ENCODE assay signal across 11 cellular contexts in the genomic region with DNA sequence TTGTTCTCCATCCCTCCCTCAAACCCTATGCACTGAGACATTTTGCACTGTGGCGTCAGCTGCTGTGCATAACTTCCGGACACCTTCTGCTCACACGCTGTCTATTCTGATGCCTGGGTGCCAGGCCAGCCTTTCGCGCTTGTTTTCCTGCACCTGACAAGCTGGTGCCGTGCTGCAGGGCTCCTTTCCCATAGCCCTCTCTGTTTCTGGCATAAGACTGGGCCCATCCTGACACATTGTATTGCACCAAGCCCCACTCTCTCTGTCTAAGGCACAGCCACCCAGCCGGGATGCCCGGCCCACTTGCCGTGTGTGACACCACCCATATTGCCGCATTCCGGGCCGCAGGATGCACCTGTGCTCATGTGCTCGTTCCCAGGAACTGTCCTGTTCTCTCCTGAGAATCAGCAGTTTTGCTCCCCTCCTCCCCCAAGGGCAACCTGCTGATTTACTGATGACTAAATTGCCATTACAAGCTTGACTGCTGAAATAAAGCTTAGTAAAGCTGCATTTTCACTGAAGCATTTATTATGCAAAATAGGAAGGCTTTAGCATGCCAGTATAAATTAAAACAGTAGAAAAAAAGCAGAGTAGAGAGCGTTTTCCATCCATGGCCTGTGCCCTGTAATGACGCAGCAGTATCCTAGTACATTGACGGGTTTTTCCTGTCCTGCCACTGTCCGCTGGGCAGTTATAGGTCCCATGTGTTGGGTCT.
DNase-seq lines count a peak whose midpoint lies in the region; ATAC-seq, FAIRE-seq and TF ChIP-seq lines count a peak whose summit lies in the region.
"Had no signal": no experiment of that assay in that cellular context is flagged by ENCODE, and none has a peak within 500 bp of the region (broad histone marks: within the 10 kb centered on the region; RNA-seq: fewer than 3 reads in every experiment).

No MANE protein-coding gene starts in this region.

- peaks cover 54 to 75% (median 56%) of the 10 kb centered on the region in 3 donors for H3K4me1 Mint-ChIP-seq in CD8-positive, alpha-beta memory T cell
- H3K4me1 Mint-ChIP-seq in effector memory CD8-positive, alpha-beta T cell (ENCODE audit: low read depth in 2 of 2) = peaks cover 38 to 56% of the 10 kb centered on the region in 2 donors

- no peaks in the 10 kb centered on the region for H3K9me3 ChIP-seq in CD8-positive, alpha-beta memory T cell (ENCODE audit: low read length)
- H3K9me3 ChIP-seq: left ventricle myocardium inferior had no signal

- no peaks in the 10 kb centered on the region for H3K9me3 Mint-ChIP-seq in CD8-positive, alpha-beta memory T cell
- H3K9me3 Mint-ChIP-seq in effector memory CD8-positive, alpha-beta T cell = no peaks in the 10 kb centered on the region

- H3K36me3 ChIP-seq in CD8-positive, alpha-beta memory T cell (ENCODE audit: insufficient read depth, low read length) = peaks cover 30% of the 10 kb centered on the region
- H3K36me3 ChIP-seq: left ventricle myocardium inferior had no signal

- CTCF ChIA-PET in CD8-positive, alpha-beta memory T cell (lab: Charles Lee) = interaction anchor here (1.0 to 2.9 kb wide), 3 partner anchors 9 to 87 kb away, joined by 3 to 15 read pairs (median 8); a partner anchor contains a TSS

- POLR2A ChIA-PET in CD8-positive, alpha-beta memory T cell (lab: Charles Lee) = no interaction called here

- ATAC-seq in GM19438 (IDR thresholded peaks at IDR 0.05; ENCODE audit: low read depth, unreplicated experiment) (peak; percentile 46), HG03520 (IDR thresholded peaks at IDR 0.05; ENCODE audit: unreplicated experiment) (peak; percentile 48), omental fat pad (ENCODE audit: low FRiP score) (no peak), HG03469 (IDR thresholded peaks at IDR 0.05; ENCODE audit: unreplicated experiment) (no peak)
- peak; percentile 31 for ATAC-seq in effector memory CD8-positive, alpha-beta T cell (replicated peaks)

- no peak overlapping the region for H3K4me3 ChIP-seq in CD8-positive, alpha-beta memory T cell (ENCODE audit: low read length)
- H3K4me3 ChIP-seq: dorsolateral prefrontal cortex, left ventricle myocardium inferior had no signal

- peaks cover 8 to 61% (median 11%) of the 10 kb centered on the region in 3 donors for H3K36me3 Mint-ChIP-seq in CD8-positive, alpha-beta memory T cell
- peaks cover 55% of the 10 kb centered on the region for H3K36me3 Mint-ChIP-seq in effector memory CD8-positive, alpha-beta T cell (ENCODE audit: insufficient read depth)

- peaks cover 41% of the 10 kb centered on the region for H3K4me1 ChIP-seq in CD8-positive, alpha-beta memory T cell (ENCODE audit: insufficient read depth, low read length)

- H3K27ac Mint-ChIP-seq in CD8-positive, alpha-beta memory T cell = peak overlapping the region; percentile 75 to 98 (median 92)
- peak overlapping the region; percentile 92 to 96 for H3K27ac Mint-ChIP-seq in effector memory CD8-positive, alpha-beta T cell

- peak in 1 of 5 donors; percentile 54 for DNase-seq in CD8-positive, alpha-beta memory T cell
- no peak for DNase-seq in effector memory CD8-positive, alpha-beta T cell
- DNase-seq in omental fat pad (ENCODE audit: low spot score) = no peak
- no peak for DNase-seq in D721Med (ENCODE audit: insufficient read length, low spot score)
- no peak for DNase-seq in NCI-H2171 treated with DMSO at 0.1 percent for 48 hours (lab: John Stamatoyannopoulos, UW)
- DNase-seq: left ventricle myocardium inferior, NCI-H2227 treated with DMSO at 0.1 percent for 48 hours had no signal

- H3K27me3 ChIP-seq in CD8-positive, alpha-beta memory T cell (ENCODE audit: insufficient read depth, low read length, poor library complexity, severe bottlenecking) = no peaks in the 10 kb centered on the region
- H3K27me3 ChIP-seq: dorsolateral prefrontal cortex had no signal

- H3K4me3 Mint-ChIP-seq in CD8-positive, alpha-beta memory T cell = peak overlapping the region; percentile 0 to 83 (median 41)
- H3K4me3 Mint-ChIP-seq in effector memory CD8-positive, alpha-beta T cell = peak overlapping the region; percentile 30 to 77

- TF ChIP-seq CTCF in omental fat pad (IDR thresholded peaks at IDR 0.05) = no peak
- TF ChIP-seq CTCF in D721Med (IDR thresholded peaks at IDR 0.05; ENCODE audit: insufficient read depth, missing control alignments) = no peak

- no peak for FAIRE-seq in D721Med (lab: Jason Lieb, UNC)

- peaks cover 0 to 3% of the 10 kb centered on the region in 2 donors for H3K27me3 Mint-ChIP-seq in CD8-positive, alpha-beta memory T cell
- no peaks in the 10 kb centered on the region for H3K27me3 Mint-ChIP-seq in effector memory CD8-positive, alpha-beta T cell

- no peak overlapping the region for H3K27ac ChIP-seq in CD8-positive, alpha-beta memory T cell (ENCODE audit: low read depth, low read length)
- H3K27ac ChIP-seq: left ventricle myocardium inferior had no signal

Comparison
In these comparisons a context has a peak if more than half of its experiments do, and no peak if none do; other contexts are left out.
1. ATAC-seq: peak in GM19438 (single experiment), HG03520 (single experiment) and effector memory CD8-positive, alpha-beta T cell (single experiment); none in omental fat pad (single experiment) and HG03469 (single experiment).